ENCODE assay signal across 12 cellular contexts in genomic region chr13:108266316-108266936, GRCh38. TPM values are rescaled to one million over a fixed set of nuclear protein-coding genes. Genes with fewer than 3 reads are reported as not detected.
DNase-seq lines count a peak whose midpoint lies in the region; ATAC-seq, FAIRE-seq and TF ChIP-seq lines count a peak whose summit lies in the region.
"Had no signal": no experiment of that assay in that cellular context is flagged by ENCODE, and none has a peak within 500 bp of the region (broad histone marks: within the 10 kb centered on the region; RNA-seq: fewer than 3 reads in every experiment).

No MANE protein-coding gene starts in this region.

- POLR2A ChIA-PET in CD4-positive, alpha-beta T cell (lab: Charles Lee), result no interaction called here

- intact Hi-C loops in CD4-positive, alpha-beta T cell (cut with DNase I, micrococcal nuclease), result no loop called here

- no peak for TF ChIP-seq CTCF in CD4-positive, alpha-beta T cell (IDR thresholded peaks at IDR 0.05)

- H3K27ac ChIP-seq in CD4-positive, alpha-beta T cell (ENCODE audit: low read depth, low read length), result no peak overlapping the region
- H3K27ac ChIP-seq: thoracic aorta had no signal

- H3K27me3 ChIP-seq in CD4-positive, alpha-beta T cell (ENCODE audit: control insufficient read depth, insufficient read depth, low read length), result no peaks in the 10 kb centered on the region
- H3K27me3 ChIP-seq in MG63, result no peaks in the 10 kb centered on the region
- H3K27me3 ChIP-seq: pancreas had no signal

- H3K27ac Mint-ChIP-seq in CD4-positive, alpha-beta T cell, result peak overlapping the region; percentile 87
- H3K27ac Mint-ChIP-seq in memory B cell, result peak overlapping the region; percentile 88

- H3K9me3 ChIP-seq in CD4-positive, alpha-beta T cell (ENCODE audit: control insufficient read depth, low read length), result no peaks in the 10 kb centered on the region
- no peaks in the 10 kb centered on the region for H3K9me3 ChIP-seq in MG63
- H3K9me3 ChIP-seq: pancreas, thoracic aorta had no signal

- H3K4me3 Mint-ChIP-seq in CD4-positive, alpha-beta T cell, result peak overlapping the region; percentile 68
- peak overlapping the region; percentile 43 for H3K4me3 Mint-ChIP-seq in memory B cell

- peak; percentile 90 for FAIRE-seq in GM19239 (lab: Jason Lieb, UNC)
- FAIRE-seq: pancreas had no signal

- H3K4me3 ChIP-seq in MG63, result no peak overlapping the region
- H3K4me3 ChIP-seq: pancreas, thoracic aorta had no signal

- H3K27me3 Mint-ChIP-seq in CD4-positive, alpha-beta T cell, result no peaks in the 10 kb centered on the region
- no peaks in the 10 kb centered on the region for H3K27me3 Mint-ChIP-seq in memory B cell

- ATAC-seq in CD4-positive, alpha-beta T cell (ENCODE audit: poor library complexity), result no peak
- ATAC-seq in memory B cell (ENCODE audit: low read depth), result no peak
- no peak for ATAC-seq in HG02642 (IDR thresholded peaks at IDR 0.05; ENCODE audit: poor library complexity, unreplicated experiment)
- ATAC-seq: pancreas had no signal

- DNase-seq in CD4-positive, alpha-beta T cell, result no peak
- no peak for DNase-seq in GM19239 (ENCODE audit: insufficient read length, low spot score)
- DNase-seq in UCSD-AML1 (lab: John Stamatoyannopoulos, UW; ENCODE audit: unreplicated experiment), result peak; percentile 23
- no peak for DNase-seq in memory B cell (ENCODE audit: low spot score in 2 of 2)
- DNase-seq in MG63, result no peak
- no peak for DNase-seq in OCI-M2 (lab: John Stamatoyannopoulos, UW; ENCODE audit: unreplicated experiment)
- DNase-seq: DMS79 treated with DMSO at 0.1 percent for 48 hours, NCI-H2081, pancreas, RPMI8226 had no signal

- CTCF ChIA-PET in CD4-positive, alpha-beta T cell (lab: Charles Lee), result interaction anchor here (0.9 kb wide), 1 partner anchor 9 kb away, joined by 3 read pairs; no protein-coding TSS in a partner anchor

- no peaks in the 10 kb centered on the region for H3K36me3 ChIP-seq in MG63
- H3K36me3 ChIP-seq: pancreas, thoracic aorta had no signal

- H3K4me1 Mint-ChIP-seq in CD4-positive, alpha-beta T cell (ENCODE audit: low read depth), result peaks cover 53% of the 10 kb centered on the region
- peaks cover 28% of the 10 kb centered on the region for H3K4me1 Mint-ChIP-seq in memory B cell

- H3K36me3 Mint-ChIP-seq in CD4-positive, alpha-beta T cell (ENCODE audit: low read depth), result peaks cover 7% of the 10 kb centered on the region
- H3K36me3 Mint-ChIP-seq in memory B cell, result peaks cover 4% of the 10 kb centered on the region

- H3K9me3 Mint-ChIP-seq in CD4-positive, alpha-beta T cell, result no peaks in the 10 kb centered on the region
- no peaks in the 10 kb centered on the region for H3K9me3 Mint-ChIP-seq in memory B cell

RNA-seq across cellular contexts. Expression of gene TNFSF13B, which starts 3.1 kb away (rescaled TPM):
- 1 to 10 TPM; 1.6 to 1.8 TPM for total RNA-seq in CD4-positive, alpha-beta T cell
- 0.74 TPM in 1 of 2 replicates, not detected in the other for total RNA-seq in MG63 (2014; rRNA removed; shearing (Covaris generic); ENCODE audit: low replicate concordance)

RNA-seq across cellular contexts. Expression of gene ABHD13, which starts 48.2 kb away (rescaled TPM):
- 10 to 100 TPM; 18.0 to 18.6 TPM for total RNA-seq in CD4-positive, alpha-beta T cell
- total RNA-seq in MG63 (2014; rRNA removed; shearing (Covaris generic); ENCODE audit: low replicate concordance), result 3.3 and 8.4 TPM in 2 replicates

RNA-seq across cellular contexts. Expression of gene LIG4, which starts 51.1 kb away (rescaled TPM):
- 1 to 10 TPM; 1.5 to 1.6 TPM for total RNA-seq in CD4-positive, alpha-beta T cell
- total RNA-seq in MG63 (2014; rRNA removed; shearing (Covaris generic); ENCODE audit: low replicate concordance), result 6.4 and 9.2 TPM in 2 replicates
